In genomic region chr2:213419980-213420379, GRCh38 we compare ENCODE assay signal across 30 cellular contexts.
"Had no signal": no experiment of that assay in that cellular context is flagged by ENCODE, and none has a peak within 500 bp of the region (broad histone marks: within the 10 kb centered on the region; RNA-seq: fewer than 3 reads in every experiment).

No MANE protein-coding gene starts in this region.

- H3K9me3 ChIP-seq: adrenal gland, ascending aorta, breast epithelium had no signal

- DNase-seq: activated effector memory CD4-positive, alpha-beta T cell treated with anti-CD3 and anti-CD28 coated beads, Interleukin-2, amount 50 U/mL, for 16 hours; activated effector memory CD4-positive, alpha-beta T cell treated with Interleukin-2 at 50 U/mL for 16 hours; activated gamma-delta T cell; activated gamma-delta T cell treated with Interleukin-2 at 50 U/mL for 16 hours; activated naive CD4-positive, alpha-beta T cell; activated naive CD4-positive, alpha-beta T cell treated with anti-CD3 and anti-CD28 coated beads for 36 hours; activated naive CD4-positive, alpha-beta T cell treated with anti-CD3 and anti-CD28 coated beads, Interleukin-2, amount 10 ng/mL, durations not matched to agents 7 days and 5 days; activated naive CD4-positive, alpha-beta T cell treated with anti-CD3 and anti-CD28 coated beads, Interleukin-2, amount 50 U/mL, for 16 hours; activated naive CD4-positive, alpha-beta T cell treated with Interleukin-2 at 50 U/mL for 16 hours; activated naive CD8-positive, alpha-beta T cell treated with anti-CD3 and anti-CD28 coated beads for 36 hours; activated naive CD8-positive, alpha-beta T cell treated with anti-CD3 and anti-CD28 coated beads, Interleukin-2, amount 10 ng/mL, durations not matched to agents 7 days and 5 days; activated naive CD8-positive, alpha-beta T cell treated with anti-CD3 and anti-CD28 coated beads, Interleukin-2, amount 50 U/mL, for 24 hours; activated T-cell treated with anti-CD3 and anti-CD28 coated beads, Interleukin-2, amount 50 U/mL, for 1 hour; activated T-cell treated with anti-CD3 and anti-CD28 coated beads, Interleukin-2, amount 50 U/mL, for 24 hours; activated T-cell treated with anti-CD3 and anti-CD28 coated beads, Interleukin-2, amount 50 U/mL, for 4 hours; activated T-cell treated with anti-CD3 and anti-CD28 coated beads, Interleukin-2, amount 50 U/mL, for 48 hours; activated T-cell treated with anti-CD3 and anti-CD28 coated beads, Interleukin-2, amount 50 U/mL, for 72 hours; adrenal gland; amniotic stem cell; amygdala; anterior cingulate cortex; aorta; body of pancreas; brain microvascular endothelial cell; caudate nucleus; central memory CD4-positive, alpha-beta T cell; cerebellar nuclear complex had no signal

- H3K36me3 ChIP-seq: adrenal gland, ascending aorta, brain microvascular endothelial cell, breast epithelium, cardiac muscle cell had no signal

- H3K4me3 ChIP-seq: adrenal gland, ascending aorta, body of pancreas, breast epithelium, cardiac muscle cell had no signal

- H3K27ac ChIP-seq: adrenal gland, ascending aorta, body of pancreas, brain microvascular endothelial cell, breast epithelium, cardiac muscle cell had no signal

- H3K27me3 ChIP-seq: adrenal gland, ascending aorta, body of pancreas, brain microvascular endothelial cell, breast epithelium, cardiac muscle cell had no signal
